34 cellular contexts compared by ENCODE assay signal in genomic region chr1:98364544-98364943, GRCh38.
"Had no signal": no experiment of that assay in that cellular context is flagged by ENCODE, and none has a peak within 500 bp of the region (broad histone marks: within the 10 kb centered on the region; RNA-seq: fewer than 3 reads in every experiment).

No MANE protein-coding gene starts in this region.

- ATAC-seq: activated CD8-positive, alpha-beta T cell treated with anti-CD3 and anti-CD28 coated beads for 36 hours; activated naive CD4-positive, alpha-beta T cell treated with anti-CD3 and anti-CD28 coated beads, Interleukin-2, amount 50 U/mL, for 72 hours; PC-3; SK-N-SH treated with all-trans-retinoic acid at 6 μM for 48 hours had no signal

- H3K27me3 ChIP-seq: adrenal gland, MG63, Peyer's patch, SJSA1 had no signal

- H3K9me3 ChIP-seq: adrenal gland, MG63, Peyer's patch, SJSA1 had no signal

- H3K27ac ChIP-seq: adrenal gland, Peyer's patch, SJSA1, WERI-Rb-1 had no signal

- H3K36me3 ChIP-seq: adrenal gland, MG63, Peyer's patch, SJSA1, WERI-Rb-1 had no signal

- H3K4me1 ChIP-seq: adrenal gland, Peyer's patch, SJSA1 had no signal

- DNase-seq: activated CD4-positive, alpha-beta T cell treated with anti-CD3 and anti-CD28 coated beads for 1 hour; activated CD4-positive, alpha-beta T cell treated with anti-CD3 and anti-CD28 coated beads, Interleukin-2, amount 10 ng/mL, durations not matched to agents 24 days and 14 days; activated CD4-positive, alpha-beta T cell treated with anti-CD3 and anti-CD28 coated beads, Interleukin-2, amount 50 U/mL, for 4 hours; activated CD4-positive, CD25-positive, alpha-beta regulatory T cell; activated CD8-positive, alpha-beta T cell treated with anti-CD3 and anti-CD28 coated beads for 36 hours; activated gamma-delta T cell treated with Interleukin-2 at 50 U/mL for 16 hours; activated naive CD4-positive, alpha-beta T cell treated with anti-CD3 and anti-CD28 coated beads for 36 hours; activated T-cell treated with anti-CD3 and anti-CD28 coated beads, Interleukin-2, amount 50 U/mL, for 1 hour; adrenal gland; caudate nucleus; cerebellar nuclear complex; cortex of kidney; Karpas-422; MG63; NCI-H1092; NCI-H1436 treated with DMSO at 0.1 percent for 48 hours; NCI-H1694 treated with DMSO at 0.1 percent for 48 hours; NCI-H2029; NCI-H510A; NCI-H526; NCI-H748 treated with DMSO at 0.1 percent for 48 hours; NK-92 treated with Interleukin-12 subunit alpha and Interleukin-12 subunit beta, amount 100 ng/mL, for 24 hours; PC-3; Peyer's patch; RPMI8226; SHP77 treated with DMSO at 0.1 percent for 48 hours; SW 1271; T-helper 1 cell; T-helper 2 cell; T-helper 9 cell; WERI-Rb-1 had no signal

- H3K4me3 ChIP-seq: adrenal gland, MG63, Peyer's patch, SJSA1 had no signal
